Comparison of ENCODE assay signal across 8 cellular contexts in genomic region chr17:76772842-76773521, GRCh38. TPM values are rescaled to one million over a fixed set of nuclear protein-coding genes. Genes with fewer than 3 reads are reported as not detected.
DNase-seq lines count a peak whose midpoint lies in the region; ATAC-seq and TF ChIP-seq lines count a peak whose summit lies in the region.

No MANE protein-coding gene starts in this region.

- peaks cover 15% of the 10 kb centered on the region for H3K4me1 ChIP-seq in A673 (ENCODE audit: insufficient read depth, low read length, poor library complexity, severe bottlenecking)

- no peak for TF ChIP-seq CTCF in A673 (conservative IDR thresholded peaks at IDR 0.05; ENCODE audit: low read depth, low read length)

- peaks cover 19 to 20% of the 10 kb centered on the region in 2 donors for H3K4me1 Mint-ChIP-seq in effector memory CD8-positive, alpha-beta T cell (ENCODE audit: low read depth in 2 of 2)

- H3K9me3 Mint-ChIP-seq in effector memory CD8-positive, alpha-beta T cell: no peaks in the 10 kb centered on the region

- TSS peak; percentile 62 for BruUV-seq in A673 (replicated peaks; lab: Mats Ljungman, UMichigan)

- no peaks in the 10 kb centered on the region for H3K27me3 Mint-ChIP-seq in effector memory CD8-positive, alpha-beta T cell

- H3K36me3 Mint-ChIP-seq in effector memory CD8-positive, alpha-beta T cell (ENCODE audit: insufficient read depth): peaks cover 50% of the 10 kb centered on the region

- peak overlapping the region; percentile 96 to 98 for H3K27ac Mint-ChIP-seq in effector memory CD8-positive, alpha-beta T cell

- H3K4me3 ChIP-seq in A673 (ENCODE audit: low read depth, low read length, poor library complexity, severe bottlenecking): peak overlapping the region; percentile 25

- POLR2A ChIA-PET in A673 (lab: Charles Lee; ENCODE audit: low non-redundant PET): interaction anchor here (0.5 kb wide), 1 partner anchor 568 kb away, joined by 4 read pairs; no protein-coding TSS in a partner anchor

- peak; percentile 92 for ATAC-seq in effector memory CD8-positive, alpha-beta T cell (replicated peaks)
- ATAC-seq in GM21367 (IDR thresholded peaks at IDR 0.05; ENCODE audit: unreplicated experiment): no peak
- ATAC-seq in HG03571 (IDR thresholded peaks at IDR 0.05; ENCODE audit: unreplicated experiment): no peak

- no peaks in the 10 kb centered on the region for H3K27me3 ChIP-seq in A673 (replicated peaks; ENCODE audit: insufficient read depth, low read depth, low read length, poor library complexity)

- H3K9me3 ChIP-seq in A673 (ENCODE audit: low read depth, low read length, poor library complexity, severe bottlenecking): no peaks in the 10 kb centered on the region

- DNase-seq in A673 (ENCODE audit: low spot score) (peak; percentile 98), LoVo (ENCODE audit: low spot score) (peak; percentile 81), renal cortical epithelial cell (ENCODE audit: low read depth) (peak; percentile 77), mucosa of gallbladder (ENCODE audit: low spot score) (no peak)
- peak; percentile 47 for DNase-seq in activated CD4-positive, alpha-beta T cell treated with anti-CD3 and anti-CD28 coated beads for 48 hours
- peak; percentile 15 to 38 (median 26) for DNase-seq in effector memory CD8-positive, alpha-beta T cell

- H3K36me3 ChIP-seq in A673 (ENCODE audit: insufficient read depth, low read length, poor library complexity, severe bottlenecking): peaks cover 21% of the 10 kb centered on the region

- CTCF ChIA-PET in A673 (lab: Charles Lee): interaction anchor here (0.6 to 0.7 kb wide), 2 partner anchors 18 to 465 kb away, joined by 3 to 8 read pairs; no protein-coding TSS in a partner anchor

- intact Hi-C loops in A673 (cut with micrococcal nuclease; ENCODE audit: unreplicated experiment): no loop called here

- peak overlapping the region; percentile 77 to 83 for H3K4me3 Mint-ChIP-seq in effector memory CD8-positive, alpha-beta T cell

- H3K27ac ChIP-seq in A673 (ENCODE audit: low read depth, low read length, poor library complexity, severe bottlenecking): peak overlapping the region; percentile 74

RNA-seq across cellular contexts. Expression of gene MFSD11, which starts 35.1 kb away (rescaled TPM):
- 37.4 and 38.8 TPM in 2 replicates for total RNA-seq in A673 (2021)
- total RNA-seq in renal cortical epithelial cell: 21.1 and 23.1 TPM in 2 replicates
- total RNA-seq in mucosa of gallbladder: 21.1 TPM

RNA-seq across cellular contexts. Expression of gene SRSF2, which starts 35.9 kb away (rescaled TPM):
- total RNA-seq in A673 (2021) (406 and 440 TPM in 2 replicates), renal cortical epithelial cell (121 and 147 TPM in 2 replicates), mucosa of gallbladder (130 TPM)

RNA-seq across cellular contexts. Expression of gene METTL23, which starts 46.3 kb away (rescaled TPM):
- 42.4 and 46.0 TPM in 2 replicates for total RNA-seq in A673 (2021)
- 27.0 and 31.6 TPM in 2 replicates for total RNA-seq in renal cortical epithelial cell
- total RNA-seq in mucosa of gallbladder: 35.0 TPM

RNA-seq across cellular contexts. Expression of gene JMJD6, which starts 46.6 kb away (rescaled TPM):
- total RNA-seq in A673 (2021) (66.9 and 77.6 TPM in 2 replicates), renal cortical epithelial cell (18.2 and 18.4 TPM in 2 replicates), mucosa of gallbladder (34.4 TPM)
